ENCODE assay signal across 13 cellular contexts in the genomic region with DNA sequence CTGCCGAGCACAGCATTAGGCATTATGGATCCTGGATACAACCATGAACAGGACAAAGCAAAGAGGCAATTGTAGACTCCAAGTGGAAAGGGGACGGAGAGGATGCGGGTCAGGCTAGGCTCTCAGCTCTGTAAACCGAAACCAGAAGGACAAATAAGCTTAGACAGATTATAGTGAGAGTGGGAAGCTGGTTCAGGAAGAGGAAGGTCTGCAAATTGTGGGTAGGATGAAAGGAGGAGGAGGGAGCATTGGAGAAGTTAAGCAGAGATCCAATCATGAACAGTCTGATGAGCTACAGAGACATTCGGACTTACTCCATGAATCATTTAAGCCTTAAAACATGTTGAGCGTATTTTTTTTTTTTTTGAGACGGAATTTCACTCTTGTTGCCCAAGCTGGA. TPM values are rescaled to one million over a fixed set of nuclear protein-coding genes. Genes with fewer than 3 reads are reported as not detected.
DNase-seq lines count a peak whose midpoint lies in the region; ATAC-seq and TF ChIP-seq lines count a peak whose summit lies in the region.
"Had no signal": no experiment of that assay in that cellular context is flagged by ENCODE, and none has a peak within 500 bp of the region (broad histone marks: within the 10 kb centered on the region; RNA-seq: fewer than 3 reads in every experiment).

No MANE protein-coding gene starts in this region.

- H3K27me3 ChIP-seq in neural progenitor cell (no peaks in the 10 kb centered on the region), upper lobe of left lung (no peaks in the 10 kb centered on the region)

- H3F3A ChIP-seq in neural progenitor cell (ENCODE audit: low read depth), result peaks cover 18% of the 10 kb centered on the region

- TF ChIP-seq POLR2A in NB4 (IDR thresholded peaks at IDR 0.05; ENCODE audit: extremely low read depth, insufficient read length), result no peak
- TF ChIP-seq POLR2A in upper lobe of left lung (IDR thresholded peaks at IDR 0.05), result no peak

- peaks cover 36% of the 10 kb centered on the region for H3K36me3 Mint-ChIP-seq in activated T-helper 2 cell treated with anti-CD3 and anti-CD28 coated beads, Interferon-gamma antibody, Interleukin-2, Interleukin-4, amounts not matched to agents 10 μg/mL and 5 μg/mL and 100 μg/mL, durations not matched to agents 14 hours and 24 hours and 36 hours (ENCODE audit: low read depth)
- H3K36me3 Mint-ChIP-seq in neural progenitor cell, result peaks cover 32% of the 10 kb centered on the region

- peak overlapping the region; percentile 79 for H3K4me2 ChIP-seq in neural progenitor cell
- H3K4me2 ChIP-seq: A549 had no signal

- WGBS in upper lobe of left lung, 2 donors, result 58 to 59% methylated on average over 7 of the region's 7 CpGs

- intact Hi-C loops in activated T-helper 2 cell treated with anti-CD3 and anti-CD28 coated beads, Interferon-gamma antibody, Interleukin-2, Interleukin-4, amounts not matched to agents 10 μg/mL and 5 μg/mL and 100 μg/mL, durations not matched to agents 14 hours and 24 hours and 36 hours (cut with micrococcal nuclease), result no loop called here

- H3K79me2 ChIP-seq in neural progenitor cell (ENCODE audit: low read depth), result peaks cover 76% of the 10 kb centered on the region

- no peak for TF ChIP-seq EP300 in upper lobe of left lung (IDR thresholded peaks at IDR 0.05)

- H3K4me1 ChIP-seq in neural progenitor cell (peaks cover 14% of the 10 kb centered on the region), upper lobe of left lung (peaks cover 11 to 34% (median 19%) of the 10 kb centered on the region in 4 donors)

- peaks cover 72% of the 10 kb centered on the region for H4K20me1 ChIP-seq in neural progenitor cell (ENCODE audit: low read depth)

- H3K36me3 ChIP-seq in neural progenitor cell (peaks cover 10% of the 10 kb centered on the region), upper lobe of left lung (peaks cover 0 to 3% (median 0%) of the 10 kb centered on the region in 4 donors)

- H2AFZ ChIP-seq in neural progenitor cell (replicated peaks), result no peak overlapping the region

- ATAC-seq in upper lobe of left lung (ENCODE audit: low FRiP score in 2 of 2) (no peak), omental fat pad (ENCODE audit: low FRiP score) (no peak), GM21529 (IDR thresholded peaks at IDR 0.05; ENCODE audit: unreplicated experiment) (no peak)
- ATAC-seq: A549, left colon, Panc1 had no signal

- H3K9ac ChIP-seq in neural progenitor cell, result no peak overlapping the region

- H3K4me3 ChIP-seq in NB4 (ENCODE audit: low read depth, low read length) (peak overlapping the region; percentile 83), neural progenitor cell (peak overlapping the region; percentile 64), upper lobe of left lung (no peak overlapping the region)
- H3K4me3 ChIP-seq: A549 had no signal

- H3K9me3 Mint-ChIP-seq in activated T-helper 2 cell treated with anti-CD3 and anti-CD28 coated beads, Interferon-gamma antibody, Interleukin-2, Interleukin-4, amounts not matched to agents 10 μg/mL and 5 μg/mL and 100 μg/mL, durations not matched to agents 14 hours and 24 hours and 36 hours, result no peaks in the 10 kb centered on the region
- H3K9me3 Mint-ChIP-seq in neural progenitor cell, result peaks cover 13% of the 10 kb centered on the region

- no peak for TF ChIP-seq CTCF in NB4 (IDR thresholded peaks at IDR 0.05; ENCODE audit: low read depth, low read length)
- no peak for TF ChIP-seq CTCF in neural progenitor cell (IDR thresholded peaks at IDR 0.05)
- TF ChIP-seq CTCF in upper lobe of left lung (IDR thresholded peaks at IDR 0.05), result no peak
- no peak for TF ChIP-seq CTCF in omental fat pad (IDR thresholded peaks at IDR 0.05)

- DNase-seq in NCI-H510A treated with DMSO at 0.1 percent for 48 hours (lab: John Stamatoyannopoulos, UW), result peak; percentile 73
- DNase-seq in NCI-H510A (lab: John Stamatoyannopoulos, UW), result no peak
- peak; percentile 54 for DNase-seq in NB4 (ENCODE audit: low read depth)
- no peak for DNase-seq in activated T-helper 2 cell treated with anti-CD3 and anti-CD28 coated beads, Interferon-gamma antibody, Interleukin-2, Interleukin-4, amounts not matched to agents 10 μg/mL and 5 μg/mL and 100 μg/mL, durations not matched to agents 14 hours and 24 hours and 36 hours (ENCODE audit: low spot score)
- DNase-seq in neural progenitor cell (ENCODE audit: low spot score), result no peak
- DNase-seq in upper lobe of left lung, result no peak
- no peak for DNase-seq in omental fat pad (ENCODE audit: low spot score)
- DNase-seq: activated CD8-positive, alpha-beta memory T cell treated with anti-CD3 and anti-CD28 coated beads, Interleukin-2, amount 50 U/mL, for 4 hours; left colon had no signal

- no peaks in the 10 kb centered on the region for H3K27me3 Mint-ChIP-seq in activated T-helper 2 cell treated with anti-CD3 and anti-CD28 coated beads, Interferon-gamma antibody, Interleukin-2, Interleukin-4, amounts not matched to agents 10 μg/mL and 5 μg/mL and 100 μg/mL, durations not matched to agents 14 hours and 24 hours and 36 hours (ENCODE audit: low read depth)
- H3K27me3 Mint-ChIP-seq in neural progenitor cell (ENCODE audit: insufficient read depth, low read depth), result no peaks in the 10 kb centered on the region

- H3K27ac ChIP-seq in neural progenitor cell (no peak overlapping the region), upper lobe of left lung (peak overlapping the region in 1 of 4 donors; percentile 2)
- H3K27ac ChIP-seq: A549, skin epidermis had no signal

- H3K4me1 Mint-ChIP-seq in activated T-helper 2 cell treated with anti-CD3 and anti-CD28 coated beads, Interferon-gamma antibody, Interleukin-2, Interleukin-4, amounts not matched to agents 10 μg/mL and 5 μg/mL and 100 μg/mL, durations not matched to agents 14 hours and 24 hours and 36 hours (ENCODE audit: low read depth), result peaks cover 13% of the 10 kb centered on the region
- H3K4me1 Mint-ChIP-seq in neural progenitor cell, result peaks cover 10% of the 10 kb centered on the region

- H3K27ac Mint-ChIP-seq in activated T-helper 2 cell treated with anti-CD3 and anti-CD28 coated beads, Interferon-gamma antibody, Interleukin-2, Interleukin-4, amounts not matched to agents 10 μg/mL and 5 μg/mL and 100 μg/mL, durations not matched to agents 14 hours and 24 hours and 36 hours, result peak overlapping the region; percentile 52
- no peak overlapping the region for H3K27ac Mint-ChIP-seq in neural progenitor cell

- peak overlapping the region; percentile 15 for H3K4me3 Mint-ChIP-seq in activated T-helper 2 cell treated with anti-CD3 and anti-CD28 coated beads, Interferon-gamma antibody, Interleukin-2, Interleukin-4, amounts not matched to agents 10 μg/mL and 5 μg/mL and 100 μg/mL, durations not matched to agents 14 hours and 24 hours and 36 hours (ENCODE audit: low read depth)
- H3K4me3 Mint-ChIP-seq in neural progenitor cell, result no peak overlapping the region

- H3K9me3 ChIP-seq in neural progenitor cell (ENCODE audit: low read depth) (no peaks in the 10 kb centered on the region), upper lobe of left lung (no peaks in the 10 kb centered on the region)
- H3K9me3 ChIP-seq: A549 had no signal

RNA-seq across cellular contexts. Expression of a gene that starts 3.0 kb away (rescaled TPM):
- 119 and 132 TPM in 2 replicates for total RNA-seq in activated T-helper 2 cell treated with anti-CD3 and anti-CD28 coated beads, Interferon-gamma antibody, Interleukin-2, Interleukin-4, amounts not matched to agents 10 μg/mL and 5 μg/mL and 100 μg/mL, durations not matched to agents 14 hours and 24 hours and 36 hours
- total RNA-seq in neural progenitor cell (ENCODE audit: low replicate concordance) (204 and 276 TPM in 2 replicates), upper lobe of left lung (10 to 100 TPM; 21.6 to 35.5 (median 30.3) TPM), omental fat pad (10 to 100 TPM; 26.9 to 36.4 (median 29.4) TPM)

Comparison
In these comparisons a context has a peak if more than half of its experiments do, and no peak if none do; other contexts are left out.
1. DNase-seq: peak in NCI-H510A treated with DMSO at 0.1 percent for 48 hours (single experiment) and NB4 (single experiment); none in NCI-H510A (single experiment), activated T-helper 2 cell treated with anti-CD3 and anti-CD28 coated beads, Interferon-gamma antibody, Interleukin-2, Interleukin-4, amounts not matched to agents 10 μg/mL and 5 μg/mL and 100 μg/mL, durations not matched to agents 14 hours and 24 hours and 36 hours (single experiment), neural progenitor cell (single experiment), upper lobe of left lung (0 of 2) and omental fat pad (single experiment).
2. H3K4me3 ChIP-seq: peak in NB4 (single experiment) and neural progenitor cell (single experiment); none in upper lobe of left lung (0 of 4).